ENCODE assay signal across 27 cellular contexts in the genomic region with DNA sequence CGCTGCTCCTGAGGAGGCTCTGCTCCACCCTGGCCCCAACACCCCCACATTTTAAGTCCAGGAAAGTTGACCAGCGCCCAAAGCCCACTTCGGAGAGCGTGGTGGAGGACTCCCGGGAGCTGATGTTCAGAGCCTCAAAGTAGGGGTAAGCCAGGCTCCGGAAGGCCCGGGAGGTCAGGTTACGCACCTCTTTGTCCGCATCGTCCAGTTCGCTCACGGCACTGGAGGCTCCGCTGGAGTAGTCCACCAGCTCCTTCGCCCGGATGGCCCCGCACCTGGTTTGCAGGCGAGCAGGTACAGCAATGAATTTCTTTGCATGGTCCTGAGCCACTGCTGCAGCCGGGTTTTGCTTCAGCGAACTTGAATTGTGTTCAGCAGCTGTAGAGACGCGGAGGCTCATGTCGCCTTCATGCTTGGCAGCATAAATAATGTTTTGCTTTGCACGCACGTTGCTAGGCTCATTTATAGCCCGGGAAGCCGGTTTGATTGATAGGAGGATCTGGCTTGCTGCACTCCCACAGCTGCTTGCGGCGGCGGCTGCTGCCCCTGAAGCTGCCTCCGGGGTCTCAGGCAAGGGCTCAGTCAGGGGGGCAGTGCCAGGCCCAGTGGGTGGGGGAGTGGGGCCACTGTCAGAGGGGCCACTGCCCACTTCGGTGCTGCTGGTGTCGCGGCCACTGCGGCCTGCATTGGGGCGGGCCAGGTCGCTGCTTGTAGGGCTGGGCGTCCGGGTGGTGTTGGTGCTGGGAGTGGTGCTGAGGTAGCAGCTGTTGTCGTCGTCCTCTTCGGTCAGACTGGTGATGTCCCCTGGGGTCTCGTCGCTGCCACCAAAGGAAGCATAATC. TPM values are rescaled to one million over a fixed set of nuclear protein-coding genes. Genes with fewer than 3 reads are reported as not detected.
DNase-seq lines count a peak whose midpoint lies in the region; ATAC-seq, FAIRE-seq and TF ChIP-seq lines count a peak whose summit lies in the region.
"Had no signal": no experiment of that assay in that cellular context is flagged by ENCODE, and none has a peak within 500 bp of the region (broad histone marks: within the 10 kb centered on the region; RNA-seq: fewer than 3 reads in every experiment).

No MANE protein-coding gene starts in this region.

- H3K9ac ChIP-seq in BLaER1 (no peak overlapping the region), K562 (ENCODE audit: insufficient read depth in 1 of 2, low read depth in 2 of 2, low read length in 2 of 2) (no peak overlapping the region)

- no peaks in the 10 kb centered on the region for H3K9me1 ChIP-seq in K562 (ENCODE audit: control insufficient read depth, insufficient read depth, low read length)

- peak; percentile 63 for DNase-seq in DMS79 treated with DMSO at 0.1 percent for 48 hours (lab: John Stamatoyannopoulos, UW)
- peak in 1 of 4 experiments; percentile 6 for DNase-seq in K562 (ENCODE audit: extremely low read depth in 1 of 4, low spot score in 3 of 4)
- DNase-seq in neural crest cell (ENCODE audit: low read depth, low spot score): no peak
- no peak for DNase-seq in NCI-H2081 (lab: John Stamatoyannopoulos, UW)
- DNase-seq in SW 1271 (lab: John Stamatoyannopoulos, UW): no peak
- DNase-seq in SHP77 treated with DMSO at 0.1 percent for 48 hours (lab: John Stamatoyannopoulos, UW): no peak
- DNase-seq: ACHN; activated B cell treated with CpG ODN at 0.5 μM for 24 hours; activated CD4-positive, alpha-beta memory T cell treated with anti-CD3 and anti-CD28 coated beads, Interleukin-2, amount 10 ng/mL, durations not matched to agents 7 days and 5 days; activated naive CD4-positive, alpha-beta T cell treated with Interleukin-2 at 50 U/mL for 16 hours; amniotic stem cell; foreskin fibroblast; mammary epithelial cell; PC-3; sigmoid colon; stimulated activated CD4-positive, alpha-beta T cell treated with anti-CD3 and anti-CD28 coated beads, Interleukin-1b, Interleukin-23, amount 100 ng/mL, for 48 hours; tibial artery had no signal

- in situ Hi-C loops in K562 (cut with MboI): no loop called here

- H3K9me3 Mint-ChIP-seq in neural crest cell: no peaks in the 10 kb centered on the region
- H3K9me3 Mint-ChIP-seq: activated B cell treated with CpG ODN at 0.5 μM for 24 hours; activated CD4-positive, alpha-beta memory T cell treated with anti-CD3 and anti-CD28 coated beads, Interleukin-2, amount 10 ng/mL, durations not matched to agents 7 days and 5 days; stimulated activated memory B cell treated with anti-CD40 and anti-IgM and Interleukin-4, amounts not matched to agents 10 μg/mL and 1 μg/mL and 100 μg/mL, for 72 hours had no signal

- no peaks in the 10 kb centered on the region for H4K20me1 ChIP-seq in BLaER1
- H4K20me1 ChIP-seq in K562 (replicated peaks; ENCODE audit: control insufficient read depth, insufficient read depth, low read length): no peaks in the 10 kb centered on the region; the same call in 1 of the 2 replicates

- FAIRE-seq in K562 (lab: Jason Lieb, UNC): no peak
- FAIRE-seq: GM12891 had no signal

- CTCF ChIA-PET in K562 (lab: Yijun Ruan, JAX; ENCODE audit: low intra/inter-chr PET ratio): no interaction called here

- H3K36me3 ChIP-seq in BLaER1 (no peaks in the 10 kb centered on the region), K562 (ENCODE audit: control insufficient read depth, insufficient read depth, low read length) (no peaks in the 10 kb centered on the region)
- H3K36me3 ChIP-seq: cardiac muscle cell, ovary, sigmoid colon, tibial artery had no signal

- H3K9me3 ChIP-seq in BLaER1 (peaks cover 16% of the 10 kb centered on the region; the same call in 1 of the 2 replicates), K562 (replicated peaks; ENCODE audit: control insufficient read depth, insufficient read depth, low read depth, low read length) (no peaks in the 10 kb centered on the region)
- H3K9me3 ChIP-seq: ovary, sigmoid colon, tibial artery had no signal

- H3K4me2 ChIP-seq in BLaER1 (peak overlapping the region; percentile 62), K562 (ENCODE audit: insufficient read depth, low read length) (no peak overlapping the region)
- H3K4me2 ChIP-seq: hepatocyte had no signal

- 4% methylated on average over 37 of the region's 43 CpGs for WGBS in K562 (ENCODE audit: insufficient coverage, low coverage, missing lambda C conversion rate)

- H3K27ac ChIP-seq in BLaER1: 0 out of 2 replicates have a peak overlapping the region, but pooled peaks have one; percentile 38
- no peak overlapping the region for H3K27ac ChIP-seq in K562 (ENCODE audit: extremely low read depth, low read depth, low read length)
- H3K27ac ChIP-seq: C4-2B, cardiac muscle cell, hepatocyte, ovary, sigmoid colon, tibial artery had no signal

- no peak for TF ChIP-seq RAD21 in K562 (CRISPR knock-in tag; conservative IDR thresholded peaks at IDR 0.05 in 1 of 2, IDR thresholded peaks at IDR 0.05 in 1 of 2)

- TF ChIP-seq EP300 in K562 (IDR thresholded peaks at IDR 0.05; ENCODE audit: low read length): no peak

- intact Hi-C loops in K562 (cut with micrococcal nuclease): no loop called here

- peaks cover 65% of the 10 kb centered on the region for H3K4me1 ChIP-seq in BLaER1
- peaks cover 0 to 20% of the 10 kb centered on the region in 2 experiments; a peak in 2 of 5 replicates for H3K4me1 ChIP-seq in K562 (replicated peaks in 1 of 2; ENCODE audit: control insufficient read depth in 2 of 2, insufficient read depth in 2 of 2, low read length in 2 of 2)

- TF ChIP-seq CTCF in K562 (IDR thresholded peaks at IDR 0.05 in 2 of 3, conservative IDR thresholded peaks at IDR 0.05 in 1 of 3; ENCODE audit: insufficient read depth in 2 of 3, low read depth in 1 of 3, low read length in 3 of 3) (no peak), neural crest cell (conservative IDR thresholded peaks at IDR 0.05) (no peak)

- no peaks in the 10 kb centered on the region for H3K27me3 Mint-ChIP-seq in neural crest cell (ENCODE audit: low read depth)

- no peaks in the 10 kb centered on the region for H3K36me3 Mint-ChIP-seq in neural crest cell (ENCODE audit: low read depth)
- H3K36me3 Mint-ChIP-seq: stimulated activated memory B cell treated with anti-CD40 and anti-IgM and Interleukin-4, amounts not matched to agents 10 μg/mL and 1 μg/mL and 100 μg/mL, for 72 hours had no signal

- H3K4me3 Mint-ChIP-seq in neural crest cell: no peak overlapping the region
- H3K4me3 Mint-ChIP-seq: activated B cell treated with CpG ODN at 0.5 μM for 24 hours; activated CD4-positive, alpha-beta memory T cell treated with anti-CD3 and anti-CD28 coated beads, Interleukin-2, amount 10 ng/mL, durations not matched to agents 7 days and 5 days; stimulated activated memory B cell treated with anti-CD40 and anti-IgM and Interleukin-4, amounts not matched to agents 10 μg/mL and 1 μg/mL and 100 μg/mL, for 72 hours had no signal

- H3K79me2 ChIP-seq in K562 (ENCODE audit: control insufficient read depth, insufficient read depth, low read length): no peaks in the 10 kb centered on the region
- H3K79me2 ChIP-seq: hepatocyte had no signal

- TF ChIP-seq POLR2A in K562 (conservative IDR thresholded peaks at IDR 0.05): no peak

- POLR2A ChIA-PET in K562 (lab: Yijun Ruan, JAX): interaction anchor here (0.6 kb wide), 1 partner anchor 14 kb away, joined by 3 read pairs; no protein-coding TSS in a partner anchor

- H3K27ac Mint-ChIP-seq in neural crest cell (ENCODE audit: unreplicated experiment): peak overlapping the region; percentile 12
- H3K27ac Mint-ChIP-seq: activated B cell treated with CpG ODN at 0.5 μM for 24 hours; activated CD4-positive, alpha-beta memory T cell treated with anti-CD3 and anti-CD28 coated beads, Interleukin-2, amount 10 ng/mL, durations not matched to agents 7 days and 5 days; stimulated activated memory B cell treated with anti-CD40 and anti-IgM and Interleukin-4, amounts not matched to agents 10 μg/mL and 1 μg/mL and 100 μg/mL, for 72 hours had no signal

- no peak overlapping the region for H2AFZ ChIP-seq in K562 (ENCODE audit: low read depth, low read length)
- H2AFZ ChIP-seq: hepatocyte had no signal

- BruUV-seq in K562 (replicated peaks; lab: Mats Ljungman, UMichigan): no TSS peak

- H3K4me3 ChIP-seq in BLaER1: no peak overlapping the region
- no peak overlapping the region for H3K4me3 ChIP-seq in K562
- H3K4me3 ChIP-seq: cardiac muscle cell, hepatocyte, ovary, sigmoid colon, tibial artery had no signal

- peaks cover 17% of the 10 kb centered on the region for H3K4me1 Mint-ChIP-seq in neural crest cell
- H3K4me1 Mint-ChIP-seq: activated B cell treated with CpG ODN at 0.5 μM for 24 hours; activated CD4-positive, alpha-beta memory T cell treated with anti-CD3 and anti-CD28 coated beads, Interleukin-2, amount 10 ng/mL, durations not matched to agents 7 days and 5 days; stimulated activated memory B cell treated with anti-CD40 and anti-IgM and Interleukin-4, amounts not matched to agents 10 μg/mL and 1 μg/mL and 100 μg/mL, for 72 hours had no signal

- H3K27me3 ChIP-seq in BLaER1: no peaks in the 10 kb centered on the region
- peaks cover 48 to 67% of the 10 kb centered on the region in 2 experiments for H3K27me3 ChIP-seq in K562 (ENCODE audit: control insufficient read depth in 2 of 2, insufficient read depth in 2 of 2, low read length in 2 of 2)
- H3K27me3 ChIP-seq: cardiac muscle cell, hepatocyte, ovary, sigmoid colon, tibial artery had no signal

- ATAC-seq in K562 (peak; percentile 18), GM21786 (IDR thresholded peaks at IDR 0.05; ENCODE audit: unreplicated experiment) (no peak)
- ATAC-seq: HCT116; PC-3; stimulated activated memory B cell treated with anti-CD40 and anti-IgM and Interleukin-4, amounts not matched to agents 10 μg/mL and 1 μg/mL and 100 μg/mL, for 72 hours had no signal

TF ChIP-seq in K562, 482 proteins besides CTCF, POLR2A, EP300 and RAD21 (continues in another document):
- TF ChIP-seq ZNF184 (CRISPR knock-in tag; IDR thresholded peaks at IDR 0.05) (no peak), POLR2AphosphoS2 (IDR thresholded peaks at IDR 0.05; ENCODE audit: low read length) (no peak)

RNA-seq across cellular contexts. Expression of gene C4orf54, which starts 4.8 kb away (rescaled TPM):
- not detected in 2 replicates for total RNA-seq in K562 (2011; cell fraction: chromatin; rRNA removed; ENCODE audit: low replicate concordance)
- total RNA-seq in K562 (2011; cell fraction: nucleolus; rRNA removed): not detected in 2 replicates
- total RNA-seq in K562 (2011; cell fraction: nucleoplasm; rRNA removed): not detected in 2 replicates
- total RNA-seq in K562 (2014; rRNA removed) (not detected in 2 replicates), K562 (2014; rRNA removed; fragmentation: Illumina TruSeq; extraction: Trizol) (not detected in 2 replicates), K562 (2015; rRNA removed; fragmentation: Illumina TruSeq; extraction: Trizol) (not detected in 2 replicates), K562 (2021) (not detected in 2 replicates), neural crest cell (0.05 TPM in 2 replicates)
- polyA plus RNA-seq in K562 (2011; rRNA removed) (not detected in 2 replicates), K562 (2014; fragmentation: Illumina TruSeq; extraction: Trizol) (not detected in 2 replicates), K562 (2014; fragmentation: Nextera tagmentation; extraction: Ambion mirVana) (not detected), K562 (2014; rRNA removed) (not detected in 2 replicates)
- polyA plus RNA-seq in K562 (2011; cell fraction: cytosol; rRNA removed): not detected in 2 replicates
- 0.01 TPM in 1 of 2 replicates, not detected in the other for polyA plus RNA-seq in K562 (2011; cell fraction: nucleus; rRNA removed)
- polyA plus RNA-seq in K562 (2012): 0.03 TPM in 1 of 2 replicates, not detected in the other
- polyA minus RNA-seq in K562 (2011; rRNA and poly(A)+ RNA removed): 0.03 TPM in 1 of 2 replicates, not detected in the other
- not detected in 2 replicates for polyA minus RNA-seq in K562 (2011; cell fraction: cytosol; rRNA and poly(A)+ RNA removed)
- polyA minus RNA-seq in K562 (2011; cell fraction: nucleus; rRNA and poly(A)+ RNA removed): not detected in 2 replicates
- total RNA-seq: activated B cell treated with CpG ODN at 0.5 μM for 24 hours; activated CD4-positive, alpha-beta memory T cell treated with anti-CD3 and anti-CD28 coated beads, Interleukin-2, amount 10 ng/mL, durations not matched to agents 7 days and 5 days; HT-29 had no signal
- polyA plus RNA-seq: cardiac muscle cell, hepatocyte had no signal
